ENCODE assay signal across 8 cellular contexts in the genomic region with DNA sequence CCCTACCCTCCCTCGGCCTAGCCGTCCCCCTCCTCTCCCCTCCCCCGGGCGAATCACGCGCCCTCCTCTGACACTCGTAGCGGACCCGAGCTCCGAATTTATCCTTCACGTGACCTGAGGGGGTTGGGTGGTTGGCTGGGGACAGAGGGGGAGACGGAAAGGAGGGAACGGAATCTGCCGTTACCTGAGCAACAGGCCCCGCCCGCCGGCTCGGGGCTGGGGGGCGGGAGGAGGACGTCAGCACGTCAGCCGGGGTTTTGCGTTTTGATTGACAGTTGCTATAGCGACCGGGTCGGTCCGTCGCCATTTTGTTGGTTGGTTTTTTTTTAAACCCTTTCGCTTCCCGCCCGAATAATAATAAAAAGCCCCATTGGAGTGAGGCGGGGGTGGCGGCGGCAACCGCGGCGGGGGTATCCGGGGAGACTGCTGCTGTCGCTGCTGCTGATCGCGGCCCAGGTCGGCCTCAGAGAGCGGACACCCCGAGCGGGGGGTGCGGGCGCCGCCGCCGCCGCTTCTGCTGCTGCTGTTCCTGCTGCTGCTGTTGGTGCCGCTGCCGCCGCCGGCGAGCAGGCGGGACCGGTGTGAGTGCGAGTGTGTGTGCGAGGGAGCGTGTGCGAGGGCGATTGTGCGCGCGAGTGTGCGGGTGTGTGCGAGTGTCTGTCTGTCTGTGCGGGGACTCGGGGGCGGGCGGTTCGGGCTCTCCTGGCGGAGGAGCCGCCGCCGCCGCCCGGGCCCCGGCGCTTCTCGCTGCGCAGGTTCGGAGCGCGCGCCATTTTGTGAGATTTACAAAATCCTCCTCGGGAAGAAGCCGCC. TPM values are rescaled to one million over a fixed set of nuclear protein-coding genes. Genes with fewer than 3 reads are reported as not detected.
DNase-seq lines count a peak whose midpoint lies in the region; ATAC-seq, FAIRE-seq and TF ChIP-seq lines count a peak whose summit lies in the region.

A gene (plus strand): TSS at position 286 of the 813 bp plus-strand sequence. CDS start 53,602 bp downstream, outside the sequence.

- H3K36me3 ChIP-seq in right atrium auricular region (no peaks in the 10 kb centered on the region), psoas muscle (ENCODE audit: insufficient read depth in 1 of 2, low read depth in 1 of 2) (no peaks in the 10 kb centered on the region)

- intact Hi-C loops in T-helper 2 cell treated with Interferon-gamma antibody and Interleukin-4, amounts not matched to agents 100 ng/mL and 5 ng/mL, for 36 hours (cut with micrococcal nuclease): loop anchor here (1.0 to 10.0 kb wide), 8 partner anchors 71 to 1816 kb away; a partner anchor contains a TSS
- intact Hi-C loops in psoas muscle (cut with DNase I): loop anchor here (1.0 to 10.0 kb wide), 6 partner anchors 27 to 196 kb away; a partner anchor contains a TSS

- DNase-seq in NCI-H187 treated with DMSO at 0.1 percent for 48 hours (lab: John Stamatoyannopoulos, UW) (peak; percentile 97), anterior cingulate cortex (lab: John Stamatoyannopoulos, UW) (peak; percentile 86 to 100 (median 98)), right atrium auricular region (ENCODE audit: low spot score) (peak; percentile 98), psoas muscle (peak; percentile 99), urothelium cell line (ENCODE audit: low spot score) (peak; percentile 82)

- no peaks in the 10 kb centered on the region for H3K27me3 ChIP-seq in right atrium auricular region
- no peaks in the 10 kb centered on the region for H3K27me3 ChIP-seq in psoas muscle (ENCODE audit: insufficient read depth in 3 of 3, low read length in 2 of 3)

- H3K4me3 ChIP-seq in right atrium auricular region: peak within 1 kb of the TSS; percentile 81 to 90
- peak within 1 kb of the TSS; percentile 83 for H3K4me3 ChIP-seq in psoas muscle

- peaks cover 0 to 39% of the 10 kb centered on the region in 2 donors for H3K4me1 ChIP-seq in right atrium auricular region
- H3K4me1 ChIP-seq in psoas muscle: peaks cover 39% of the 10 kb centered on the region

- FAIRE-seq in urothelium cell line (lab: Jason Lieb, UNC): no peak

- TF ChIP-seq CTCF in right atrium auricular region (IDR thresholded peaks at IDR 0.05): no peak
- TF ChIP-seq CTCF in psoas muscle (IDR thresholded peaks at IDR 0.05): no peak

- 0 to 1% (median 0%) methylated on average over 37 to 89 of the region's 89 CpGs for WGBS in psoas muscle, 3 donors

- H3K9me3 ChIP-seq in right atrium auricular region (no peaks in the 10 kb centered on the region), psoas muscle (no peaks in the 10 kb centered on the region)

- ATAC-seq in GM18499 (IDR thresholded peaks at IDR 0.05; ENCODE audit: insufficient read depth, unreplicated experiment): peak; percentile 46
- ATAC-seq in HG02943 (IDR thresholded peaks at IDR 0.05; ENCODE audit: low read depth, unreplicated experiment): peak; percentile 63
- peak; percentile 89 to 93 (median 90) for ATAC-seq in psoas muscle

- H3K27ac ChIP-seq in right atrium auricular region (peak within 1 kb of the TSS; percentile 99 to 100), psoas muscle (peak within 1 kb of the TSS; percentile 99)

RNA-seq across cellular contexts. Expression of the gene that starts here (rescaled TPM):
- total RNA-seq in T-helper 2 cell treated with Interferon-gamma antibody and Interleukin-4, amounts not matched to agents 100 ng/mL and 5 ng/mL, for 36 hours: 85.7 and 88.8 TPM in 2 replicates
- total RNA-seq in right atrium auricular region (10 to 100 TPM; 69.3 to 94.7 TPM), psoas muscle (100 to 1,000 TPM in 1 of 4 donors, 10 to 100 TPM in 3; 79.9 to 105 (median 89.3) TPM)
- 10 to 100 TPM; 21.5 to 60.8 (median 31.7) TPM for polyA plus RNA-seq in psoas muscle

Comparison
In these comparisons a context has a peak if more than half of its experiments do, and no peak if none do; other contexts are left out.
1. Peak in every context shown above with its lines: DNase-seq, ATAC-seq, H3K4me3 ChIP-seq and H3K27ac ChIP-seq.